8 cellular contexts compared by ENCODE assay signal in the genomic region with DNA sequence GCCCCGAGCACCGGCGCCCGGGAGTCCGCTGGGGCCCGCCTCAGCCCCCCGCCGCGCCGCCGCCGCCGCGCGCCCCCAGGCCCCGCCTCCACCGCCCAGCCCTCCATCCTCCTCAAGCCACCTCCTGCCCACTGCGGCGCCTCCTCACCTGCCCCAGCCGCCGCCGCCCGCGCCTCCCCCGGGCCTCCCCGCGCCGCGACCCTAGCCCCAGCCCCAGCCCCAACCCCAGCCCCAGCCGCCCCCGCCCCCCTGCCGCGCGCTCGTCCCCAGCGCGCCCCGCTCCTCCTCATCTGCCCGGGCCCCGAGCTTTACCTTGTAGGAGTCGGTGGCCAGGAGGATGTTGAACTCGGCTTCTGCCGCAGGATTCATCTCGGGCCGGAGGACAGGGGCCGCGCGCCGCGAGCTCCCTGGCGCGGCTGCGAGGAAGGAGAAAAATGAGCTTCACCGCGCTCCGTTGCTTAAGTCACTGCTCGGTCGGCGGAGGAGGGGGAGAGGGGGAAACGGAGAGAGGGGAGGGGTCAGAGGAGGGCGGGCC. TPM values are rescaled to one million over a fixed set of nuclear protein-coding genes. Genes with fewer than 3 reads are reported as not detected.
DNase-seq lines count a peak whose midpoint lies in the region; ATAC-seq lines count a peak whose summit lies in the region.

A gene (minus strand): TSS at position 468 of the 535 bp plus-strand sequence. CDS start 99 bp downstream, at position 369.

- no peaks in the 10 kb centered on the region for H3K9me3 Mint-ChIP-seq in memory B cell

- no peaks in the 10 kb centered on the region for H3K27me3 Mint-ChIP-seq in memory B cell

- DNase-seq in HT-29 (ENCODE audit: low spot score), result peak; percentile 17
- peak in 1 of 2 donors; percentile 45 for DNase-seq in dermis microvascular lymphatic vessel endothelial cell (ENCODE audit: low read depth in 2 of 2)
- DNase-seq in memory B cell (ENCODE audit: low spot score in 2 of 2), result peak; percentile 45 to 86
- peak; percentile 66 for DNase-seq in stimulated activated naive CD8-positive, alpha-beta T cell treated with anti-CD3 and anti-CD28 coated beads, Interleukin-15, Interleukin-2, amounts not matched to agents 100 U/mL and 50 U/mL, for 24 hours
- no peak for DNase-seq in retina

- H3K27ac Mint-ChIP-seq in memory B cell, result peak within 1 kb of the TSS; percentile 99

- H3K4me1 ChIP-seq in BLaER1 treated with 17β-estradiol and CSF1 and Interleukin-3, amounts not matched to agents 10 nM and 100 nM, result peaks cover 17 to 46% (median 32%) of the 10 kb centered on the region in 10 experiments

- H3K4me3 Mint-ChIP-seq in memory B cell, result peak within 1 kb of the TSS; percentile 96

- peak within 1 kb of the TSS; percentile 85 to 100 (median 93) for H3K9ac ChIP-seq in BLaER1 treated with 17β-estradiol and CSF1 and Interleukin-3, amounts not matched to agents 10 nM and 100 nM

- peaks cover 0 to 47% (median 5%) of the 10 kb centered on the region in 11 experiments; a peak in 10 of 22 replicates for H3K36me3 ChIP-seq in BLaER1 treated with 17β-estradiol and CSF1 and Interleukin-3, amounts not matched to agents 10 nM and 100 nM

- H3K27me3 ChIP-seq in BLaER1 treated with 17β-estradiol and CSF1 and Interleukin-3, amounts not matched to agents 10 nM and 100 nM, result no peaks in the 10 kb centered on the region

- ATAC-seq in GM19324 (IDR thresholded peaks at IDR 0.05; ENCODE audit: low FRiP score, unreplicated experiment) (peak; percentile 26), memory B cell (ENCODE audit: low read depth) (peak; percentile 15)
- ATAC-seq in stimulated activated naive CD8-positive, alpha-beta T cell treated with anti-CD3 and anti-CD28 coated beads, Interleukin-15, Interleukin-2, amounts not matched to agents 100 U/mL and 50 U/mL, for 24 hours, result peak; percentile 9

- peaks cover 27% of the 10 kb centered on the region for H3K4me1 Mint-ChIP-seq in memory B cell

- H3K36me3 Mint-ChIP-seq in memory B cell, result peaks cover 3% of the 10 kb centered on the region

- intact Hi-C loops in T-helper 2 cell treated with Interferon-gamma antibody and Interleukin-4, amounts not matched to agents 100 ng/mL and 5 ng/mL, for 36 hours (cut with micrococcal nuclease), result loop anchor here (1.0 to 5.0 kb wide), 14 partner anchors 24 to 1458 kb away; a partner anchor contains a TSS

- peak within 1 kb of the TSS; percentile 78 to 95 (median 86) for H3K4me3 ChIP-seq in BLaER1 treated with 17β-estradiol and CSF1 and Interleukin-3, amounts not matched to agents 10 nM and 100 nM

- H3K4me2 ChIP-seq in BLaER1 treated with 17β-estradiol and CSF1 and Interleukin-3, amounts not matched to agents 10 nM and 100 nM, result peak within 1 kb of the TSS; percentile 80 to 97 (median 93)

- peaks cover 8 to 48% (median 47%) of the 10 kb centered on the region in 11 experiments; a peak in 18 of 22 replicates for H4K20me1 ChIP-seq in BLaER1 treated with 17β-estradiol and CSF1 and Interleukin-3, amounts not matched to agents 10 nM and 100 nM

- H3K9me3 ChIP-seq in BLaER1 treated with 17β-estradiol and CSF1 and Interleukin-3, amounts not matched to agents 10 nM and 100 nM (replicated peaks in 1 of 11), result no peaks in the 10 kb centered on the region

- peak within 1 kb of the TSS; percentile 82 to 100 (median 92) for H3K27ac ChIP-seq in BLaER1 treated with 17β-estradiol and CSF1 and Interleukin-3, amounts not matched to agents 10 nM and 100 nM

RNA-seq across cellular contexts. Expression of the gene that starts here (rescaled TPM):
- 28.7 and 33.4 TPM in 2 replicates for total RNA-seq in HT-29 (2014; rRNA removed; shearing (Covaris generic))
- total RNA-seq in T-helper 2 cell treated with Interferon-gamma antibody and Interleukin-4, amounts not matched to agents 100 ng/mL and 5 ng/mL, for 36 hours, result 69.5 and 75.6 TPM in 2 replicates
- 185 and 305 TPM in 2 replicates for total RNA-seq in dermis microvascular lymphatic vessel endothelial cell
